In genomic region chr6:161405418-161405817, GRCh38 we compare ENCODE assay signal across 8 cellular contexts.
"Had no signal": no experiment of that assay in that cellular context is flagged by ENCODE, and none has a peak within 500 bp of the region (broad histone marks: within the 10 kb centered on the region; RNA-seq: fewer than 3 reads in every experiment).

No MANE protein-coding gene starts in this region.

- H3K9me3 ChIP-seq: HAP-1 had no signal

- H3K9ac ChIP-seq: GM23248 had no signal

- DNase-seq: GM23248, GOT3, H7, KBM-7 had no signal

- H3K4me3 ChIP-seq: GM23248, HAP-1 had no signal

- H3K36me3 ChIP-seq: HAP-1 had no signal

- H3K4me1 ChIP-seq: HAP-1 had no signal

- H3K27ac ChIP-seq: GM23248, HL-60 had no signal

- ATAC-seq: HCT116, HepG2 had no signal

- H2AFZ ChIP-seq: GM23248 had no signal
